In the genomic region with DNA sequence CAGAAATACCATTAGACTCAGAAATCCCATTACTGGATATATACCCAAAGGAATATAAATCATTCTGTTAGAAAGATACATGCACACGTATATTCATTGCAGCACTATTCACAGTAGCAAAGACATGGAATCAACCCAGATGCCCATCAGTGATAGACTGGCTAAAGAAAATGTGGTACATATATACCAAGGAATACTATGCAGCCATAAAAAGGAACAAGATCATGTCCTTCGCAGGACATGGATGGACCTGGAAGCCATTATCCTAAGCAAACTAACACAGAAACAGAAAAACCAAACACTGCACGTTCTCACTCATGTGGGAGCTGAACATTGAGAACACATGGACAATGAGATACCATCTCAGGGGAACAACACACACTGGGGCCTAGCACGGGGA, we compare ENCODE assay signal across 8 cellular contexts. TPM values are rescaled to one million over a fixed set of nuclear protein-coding genes. Genes with fewer than 3 reads are reported as not detected.
DNase-seq lines count a peak whose midpoint lies in the region; ATAC-seq and TF ChIP-seq lines count a peak whose summit lies in the region.
"Not testable (repeated sequence)": the region's sequence is repeated elsewhere in the genome, so short reads cannot be mapped to it uniquely, and the experiment has no call there.
"Had no signal": no experiment of that assay in that cellular context is flagged by ENCODE, and none has a peak within 500 bp of the region (broad histone marks: within the 10 kb centered on the region; RNA-seq: fewer than 3 reads in every experiment).

No MANE protein-coding gene starts in this region.

- H3K9ac ChIP-seq in endodermal cell (ENCODE audit: extremely low read depth, low read length, poor library complexity, severe bottlenecking) = not testable (repeated sequence)

- WGBS in endodermal cell (ENCODE audit: insufficient coverage in 1 of 2, insufficient read length in 1 of 2), 2 experiments = 88 to 100% methylated on average over 2 to 4 of the region's 4 CpGs

- H3K27ac Mint-ChIP-seq in CD4-positive, alpha-beta T cell = peak overlapping the region; percentile 45
- H3K27ac Mint-ChIP-seq in activated CD4-positive, alpha-beta T cell treated with anti-CD3 and anti-CD28 coated beads for 36 hours = peak overlapping the region; percentile 48
- not testable (repeated sequence) for H3K27ac Mint-ChIP-seq in activated T-helper 17 cell treated with anti-CD3 and anti-CD28 coated beads, Interleukin-2, amount 50 U/mL, for 72 hours; endodermal cell
- peak overlapping the region; percentile 98 for H3K27ac Mint-ChIP-seq in activated naive CD8-positive, alpha-beta T cell
- H3K27ac Mint-ChIP-seq in stimulated activated naive CD8-positive, alpha-beta T cell treated with anti-CD3 and anti-CD28 coated beads, Interleukin-15, Interleukin-2, amounts not matched to agents 100 ng/mL and 50 ng/mL, for 24 hours = peak overlapping the region; percentile 54

- not testable (repeated sequence) for H3K27me3 ChIP-seq in CD4-positive, alpha-beta T cell (ENCODE audit: control insufficient read depth, insufficient read depth, low read length); endodermal cell (ENCODE audit: control insufficient read depth, insufficient read depth, low read length, poor library complexity, severe bottlenecking)

- CTCF ChIA-PET in CD4-positive, alpha-beta T cell (lab: Charles Lee) = interaction anchor here (4.7 kb wide), 1 partner anchor 20 kb away, joined by 31 read pairs; no protein-coding TSS in a partner anchor
- CTCF ChIA-PET in HEK293 (lab: Yijun Ruan, JAX) = not testable (repeated sequence)
- CTCF ChIA-PET in activated CD4-positive, alpha-beta T cell treated with anti-CD3 and anti-CD28 coated beads for 36 hours (lab: Charles Lee) = interaction anchor here (1.1 kb wide), 2 partner anchors 31 to 36 kb away, joined by 3 to 4 read pairs; no protein-coding TSS in a partner anchor

- H3K4me3 Mint-ChIP-seq in CD4-positive, alpha-beta T cell; activated CD4-positive, alpha-beta T cell treated with anti-CD3 and anti-CD28 coated beads for 36 hours; endodermal cell; stimulated activated naive CD8-positive, alpha-beta T cell treated with anti-CD3 and anti-CD28 coated beads, Interleukin-15, Interleukin-2, amounts not matched to agents 100 ng/mL and 50 ng/mL, for 24 hours: not testable (repeated sequence)
- H3K4me3 Mint-ChIP-seq in activated T-helper 17 cell treated with anti-CD3 and anti-CD28 coated beads, Interleukin-2, amount 50 U/mL, for 72 hours = peak overlapping the region; percentile 73
- peak overlapping the region; percentile 36 for H3K4me3 Mint-ChIP-seq in activated naive CD8-positive, alpha-beta T cell

- intact Hi-C loops in CD4-positive, alpha-beta T cell (cut with DNase I, micrococcal nuclease) = not testable (repeated sequence)
- intact Hi-C loops in activated CD4-positive, alpha-beta T cell treated with anti-CD3 and anti-CD28 coated beads for 36 hours (cut with DNase I, micrococcal nuclease) = loop anchor here (2.0 to 10.0 kb wide), 3 partner anchors 13 to 1853 kb away; partner anchors contain the start of genes NREP (in 1 of the 2) and PJA2 (in 1 of the 2)

- POLR2A ChIA-PET in CD4-positive, alpha-beta T cell (lab: Charles Lee) = interaction anchor here (1.4 to 1.5 kb wide), 2 partner anchors 21 to 28 kb away, joined by 4 read pairs; no protein-coding TSS in a partner anchor
- POLR2A ChIA-PET in HEK293 (lab: Yijun Ruan, JAX); activated CD4-positive, alpha-beta T cell treated with anti-CD3 and anti-CD28 coated beads for 36 hours (lab: Charles Lee): not testable (repeated sequence)

- peaks cover 46% of the 10 kb centered on the region for H3K36me3 Mint-ChIP-seq in CD4-positive, alpha-beta T cell (ENCODE audit: low read depth)
- peaks cover 25% of the 10 kb centered on the region for H3K36me3 Mint-ChIP-seq in activated CD4-positive, alpha-beta T cell treated with anti-CD3 and anti-CD28 coated beads for 36 hours (ENCODE audit: low read depth)
- H3K36me3 Mint-ChIP-seq in activated T-helper 17 cell treated with anti-CD3 and anti-CD28 coated beads, Interleukin-2, amount 50 U/mL, for 72 hours (ENCODE audit: low read depth) = peaks cover 15% of the 10 kb centered on the region
- H3K36me3 Mint-ChIP-seq in activated naive CD8-positive, alpha-beta T cell = peaks cover 20% of the 10 kb centered on the region
- H3K36me3 Mint-ChIP-seq in endodermal cell (ENCODE audit: low read depth) = not testable (repeated sequence)
- peaks cover 27% of the 10 kb centered on the region for H3K36me3 Mint-ChIP-seq in stimulated activated naive CD8-positive, alpha-beta T cell treated with anti-CD3 and anti-CD28 coated beads, Interleukin-15, Interleukin-2, amounts not matched to agents 100 ng/mL and 50 ng/mL, for 24 hours (ENCODE audit: low read depth)

- H3K27ac ChIP-seq in CD4-positive, alpha-beta T cell (ENCODE audit: low read depth, low read length); HEK293 (ENCODE audit: extremely low read depth, low read depth, low read length); endodermal cell (ENCODE audit: low read depth, low read length): not testable (repeated sequence)

- not testable (repeated sequence) for ATAC-seq in CD4-positive, alpha-beta T cell (ENCODE audit: poor library complexity); activated CD4-positive, alpha-beta T cell treated with anti-CD3 and anti-CD28 coated beads for 36 hours; activated T-helper 17 cell treated with anti-CD3 and anti-CD28 coated beads, Interleukin-2, amount 50 U/mL, for 72 hours (replicated peaks)

- H3K4me1 Mint-ChIP-seq in CD4-positive, alpha-beta T cell (ENCODE audit: low read depth) = peaks cover 38% of the 10 kb centered on the region
- H3K4me1 Mint-ChIP-seq in activated CD4-positive, alpha-beta T cell treated with anti-CD3 and anti-CD28 coated beads for 36 hours = peaks cover 64% of the 10 kb centered on the region
- peaks cover 41% of the 10 kb centered on the region for H3K4me1 Mint-ChIP-seq in activated T-helper 17 cell treated with anti-CD3 and anti-CD28 coated beads, Interleukin-2, amount 50 U/mL, for 72 hours
- peaks cover 54% of the 10 kb centered on the region for H3K4me1 Mint-ChIP-seq in activated naive CD8-positive, alpha-beta T cell (ENCODE audit: low read depth)
- not testable (repeated sequence) for H3K4me1 Mint-ChIP-seq in endodermal cell
- peaks cover 10% of the 10 kb centered on the region for H3K4me1 Mint-ChIP-seq in stimulated activated naive CD8-positive, alpha-beta T cell treated with anti-CD3 and anti-CD28 coated beads, Interleukin-15, Interleukin-2, amounts not matched to agents 100 ng/mL and 50 ng/mL, for 24 hours (ENCODE audit: low read depth)

- TF ChIP-seq CTCF in CD4-positive, alpha-beta T cell (IDR thresholded peaks at IDR 0.05); HEK293 (tag by site-specific recombination; IDR thresholded peaks at IDR 0.05); endodermal cell (conservative IDR thresholded peaks at IDR 0.05): not testable (repeated sequence)

- H3K36me3 ChIP-seq in HEK293 (ENCODE audit: control insufficient read depth in 2 of 2, insufficient read depth in 1 of 2, low read length in 2 of 2); endodermal cell (ENCODE audit: control insufficient read depth, insufficient read depth, low read length): not testable (repeated sequence)

- H3K9me3 ChIP-seq in CD4-positive, alpha-beta T cell (ENCODE audit: control insufficient read depth, low read length); HEK293 (ENCODE audit: control insufficient read depth, insufficient read depth, low read depth, low read length); endodermal cell (ENCODE audit: control insufficient read depth, low read length): not testable (repeated sequence)

- H3K9me3 Mint-ChIP-seq in CD4-positive, alpha-beta T cell; activated T-helper 17 cell treated with anti-CD3 and anti-CD28 coated beads, Interleukin-2, amount 50 U/mL, for 72 hours; activated naive CD8-positive, alpha-beta T cell (ENCODE audit: low read depth); stimulated activated naive CD8-positive, alpha-beta T cell treated with anti-CD3 and anti-CD28 coated beads, Interleukin-15, Interleukin-2, amounts not matched to agents 100 ng/mL and 50 ng/mL, for 24 hours: not testable (repeated sequence)
- peaks cover 12% of the 10 kb centered on the region for H3K9me3 Mint-ChIP-seq in activated CD4-positive, alpha-beta T cell treated with anti-CD3 and anti-CD28 coated beads for 36 hours (ENCODE audit: low read depth)
- H3K9me3 Mint-ChIP-seq in endodermal cell = peaks cover 12% of the 10 kb centered on the region

- not testable (repeated sequence) for DNase-seq in CD4-positive, alpha-beta T cell; activated CD4-positive, alpha-beta T cell treated with anti-CD3 and anti-CD28 coated beads for 36 hours; endodermal cell

- not testable (repeated sequence) for H3K4me3 ChIP-seq in HEK293 (ENCODE audit: low read depth, low read length)
- H3K4me3 ChIP-seq in endodermal cell (ENCODE audit: low read length) = peak overlapping the region; percentile 35

- H3K4me1 ChIP-seq in HEK293 (ENCODE audit: control insufficient read depth, insufficient read depth, low read length) = peaks cover 12% of the 10 kb centered on the region
- H3K4me1 ChIP-seq in endodermal cell (ENCODE audit: control insufficient read depth, insufficient read depth, low read length) = not testable (repeated sequence)

- H3K27me3 Mint-ChIP-seq in CD4-positive, alpha-beta T cell; activated CD4-positive, alpha-beta T cell treated with anti-CD3 and anti-CD28 coated beads for 36 hours; activated T-helper 17 cell treated with anti-CD3 and anti-CD28 coated beads, Interleukin-2, amount 50 U/mL, for 72 hours; activated naive CD8-positive, alpha-beta T cell; endodermal cell (ENCODE audit: insufficient read depth); stimulated activated naive CD8-positive, alpha-beta T cell treated with anti-CD3 and anti-CD28 coated beads, Interleukin-15, Interleukin-2, amounts not matched to agents 100 ng/mL and 50 ng/mL, for 24 hours: not testable (repeated sequence)

TF ChIP-seq in HEK293, 187 proteins besides CTCF, POLR2A, EP300 and RAD21:
- TF ChIP-seq ZNF146 (tag by site-specific recombination; IDR thresholded peaks at IDR 0.05) = peak; percentile 85
TF ChIP-seq in HEK293: peak in this region for 1; not testable (repeated sequence) for 186.

RNA-seq across cellular contexts. Expression of gene CAMK4, which starts 33.4 kb away (rescaled TPM):
- 100 to 1,000 TPM; 202 to 225 TPM for total RNA-seq in CD4-positive, alpha-beta T cell
- 10 to 100 TPM; 49.4 to 53.1 TPM for total RNA-seq in activated CD4-positive, alpha-beta T cell treated with anti-CD3 and anti-CD28 coated beads for 36 hours
- total RNA-seq in activated T-helper 17 cell treated with anti-CD3 and anti-CD28 coated beads, Interleukin-2, amount 50 U/mL, for 72 hours = 10 to 100 TPM; 36.0 to 37.0 TPM
- 1 to 10 TPM; 2.8 to 3.9 TPM for total RNA-seq in endodermal cell
- polyA plus RNA-seq in endodermal cell (2013, experiment 1 of 2) = 3.8 TPM
- 3.6 TPM for polyA plus RNA-seq in endodermal cell (2013, experiment 2 of 2)
- total RNA-seq: G401 had no signal

Comparison
In these comparisons a context has a peak if more than half of its experiments do, and no peak if none do; other contexts are left out.
1. RNA of gene CAMK4, which starts 33.4 kb away (total RNA-seq): 202 to 225 TPM in CD4-positive, alpha-beta T cell, 49.4 to 53.1 TPM in activated CD4-positive, alpha-beta T cell treated with anti-CD3 and anti-CD28 coated beads for 36 hours and 36.0 to 37.0 TPM in activated T-helper 17 cell treated with anti-CD3 and anti-CD28 coated beads, Interleukin-2, amount 50 U/mL, for 72 hours; 2.8 to 3.9 TPM in endodermal cell; every median in the first group is over 4 times any median in the second.